11 cellular contexts compared by ENCODE assay signal in the genomic region with DNA sequence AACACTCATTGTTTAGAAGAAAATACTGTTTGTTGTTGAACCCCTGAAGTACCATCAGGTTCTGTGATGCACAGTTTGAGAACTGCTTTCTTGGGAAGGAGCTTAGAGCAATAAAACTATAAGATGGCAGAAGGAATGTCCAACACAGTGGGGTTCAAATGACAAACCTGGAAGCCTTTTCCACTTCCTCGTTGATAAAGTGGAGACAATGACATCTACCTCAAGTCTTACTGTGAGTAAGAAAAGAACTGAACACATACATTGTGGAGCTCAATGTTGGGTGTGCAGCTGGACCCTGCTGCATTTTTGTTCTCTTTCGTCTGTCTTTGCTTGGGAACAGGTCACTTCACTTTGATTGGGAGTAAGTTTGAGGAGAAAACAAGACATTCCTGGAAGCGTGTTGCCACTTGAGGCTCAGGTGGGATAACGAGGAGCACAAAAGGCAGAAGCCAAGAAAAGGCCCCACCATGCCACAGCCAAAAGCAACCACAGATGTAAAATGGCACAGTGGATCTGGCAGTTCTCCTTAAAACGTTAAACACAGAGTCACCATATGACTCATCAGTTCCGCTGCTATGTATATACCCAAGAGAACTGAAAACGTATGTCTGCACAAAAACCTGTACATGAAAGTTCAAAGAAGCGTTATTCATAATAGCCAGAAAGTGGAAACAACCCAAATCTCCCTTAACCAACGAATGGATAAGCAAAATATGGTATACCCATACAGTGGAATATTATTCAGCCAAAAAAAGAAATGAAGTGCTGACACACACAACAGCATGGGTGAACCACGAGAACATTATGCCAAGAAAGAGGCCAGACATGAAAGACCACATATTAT. TPM values are rescaled to one million over a fixed set of nuclear protein-coding genes. Genes with fewer than 3 reads are reported as not detected.
DNase-seq lines count a peak whose midpoint lies in the region; ATAC-seq and TF ChIP-seq lines count a peak whose summit lies in the region.
"Had no signal": no experiment of that assay in that cellular context is flagged by ENCODE, and none has a peak within 500 bp of the region (broad histone marks: within the 10 kb centered on the region; RNA-seq: fewer than 3 reads in every experiment).

No MANE protein-coding gene starts in this region.

- no TSS peak for BruUV-seq in MCF 10A (replicated peaks; lab: Mats Ljungman, UMichigan)
- BruUV-seq in mammary epithelial cell (replicated peaks; lab: Mats Ljungman, UMichigan): no TSS peak

- peak overlapping the region; percentile 23 for H3K27ac Mint-ChIP-seq in MCF 10A (ENCODE audit: low read depth, unreplicated experiment)
- peak overlapping the region; percentile 85 for H3K27ac Mint-ChIP-seq in T-helper 2 cell treated with Interferon-gamma antibody and Interleukin-4, amounts not matched to agents 5 μg/mL and 100 μg/mL, for 36 hours
- H3K27ac Mint-ChIP-seq in osteocyte (ENCODE audit: unreplicated experiment): no peak overlapping the region
- H3K27ac Mint-ChIP-seq: activated B cell treated with CpG ODN at 0.5 μM for 24 hours, memory B cell had no signal

- H3K79me2 ChIP-seq in mammary epithelial cell (ENCODE audit: insufficient read depth, low read length): no peaks in the 10 kb centered on the region

- H3K4me1 Mint-ChIP-seq in MCF 10A (ENCODE audit: insufficient read depth, unreplicated experiment) (peaks cover under 1% of the 10 kb centered on the region), osteocyte (ENCODE audit: unreplicated experiment) (peaks cover 11% of the 10 kb centered on the region)
- H3K4me1 Mint-ChIP-seq in T-helper 2 cell treated with Interferon-gamma antibody and Interleukin-4, amounts not matched to agents 5 μg/mL and 100 μg/mL, for 36 hours (ENCODE audit: low read depth): peaks cover 47% of the 10 kb centered on the region

- H3K4me3 ChIP-seq in mammary epithelial cell (replicated peaks in 1 of 3; ENCODE audit: insufficient read depth in 1 of 3, low read depth in 2 of 3, low read length in 3 of 3) (no peak overlapping the region), thyroid gland (replicated peaks in 1 of 3) (no peak overlapping the region)
- H3K4me3 ChIP-seq: thoracic aorta had no signal

- H4K20me1 ChIP-seq in mammary epithelial cell (ENCODE audit: insufficient read depth, low read length): no peaks in the 10 kb centered on the region

- no peak for TF ChIP-seq POLR2A in thyroid gland (IDR thresholded peaks at IDR 0.05)

- in situ Hi-C loops in mammary epithelial cell (cut with MboI; ENCODE audit: low sequenced_read_pairs in 2 of 2): no loop called here

- H3K36me3 ChIP-seq in mammary epithelial cell (ENCODE audit: insufficient read depth, low read length) (no peaks in the 10 kb centered on the region), thyroid gland (no peaks in the 10 kb centered on the region)
- H3K36me3 ChIP-seq: thoracic aorta had no signal

- intact Hi-C loops in MCF 10A (cut with micrococcal nuclease) (no loop called here), mammary epithelial cell (cut with micrococcal nuclease) (no loop called here), thyroid gland (cut with DNase I) (no loop called here)

- 66% methylated on average over 10 of the region's 10 CpGs for WGBS in mammary epithelial cell (ENCODE audit: low coverage, missing lambda C conversion rate)
- WGBS in thyroid gland, 2 donors: 76 to 80% methylated on average over 10 of the region's 10 CpGs

- H3K9me3 Mint-ChIP-seq in MCF 10A (ENCODE audit: unreplicated experiment) (no peaks in the 10 kb centered on the region), osteocyte (ENCODE audit: unreplicated experiment) (no peaks in the 10 kb centered on the region)
- H3K9me3 Mint-ChIP-seq in T-helper 2 cell treated with Interferon-gamma antibody and Interleukin-4, amounts not matched to agents 5 μg/mL and 100 μg/mL, for 36 hours: peaks cover 7% of the 10 kb centered on the region
- H3K9me3 Mint-ChIP-seq: activated B cell treated with CpG ODN at 0.5 μM for 24 hours, memory B cell had no signal

- H3K27me3 ChIP-seq in mammary epithelial cell (ENCODE audit: insufficient read depth, low read length): no peaks in the 10 kb centered on the region
- H3K27me3 ChIP-seq in thyroid gland: no peaks in the 10 kb centered on the region

- no peak overlapping the region for H2AFZ ChIP-seq in mammary epithelial cell (ENCODE audit: low read depth, low read length)

- DNase-seq in MCF 10A (ENCODE audit: unreplicated experiment): peak; percentile 60
- DNase-seq in mammary epithelial cell: no peak
- DNase-seq in T-helper 2 cell treated with Interferon-gamma antibody and Interleukin-4, amounts not matched to agents 5 μg/mL and 100 μg/mL, for 36 hours (ENCODE audit: low spot score): peak; percentile 61
- no peak for DNase-seq in stimulated activated naive CD8-positive, alpha-beta T cell treated with anti-CD3 and anti-CD28 coated beads, Interleukin-15, Interleukin-2, amounts not matched to agents 100 U/mL and 50 U/mL, for 24 hours
- DNase-seq in C1 segment of cervical spinal cord (lab: John Stamatoyannopoulos, UW): no peak
- DNase-seq in osteocyte (ENCODE audit: extremely low spot score, unreplicated experiment): no peak
- no peak for DNase-seq in thyroid gland
- DNase-seq: activated B cell treated with CpG ODN at 0.5 μM for 24 hours had no signal

- H3K4me1 ChIP-seq in mammary epithelial cell (ENCODE audit: insufficient read depth, low read length): no peaks in the 10 kb centered on the region
- H3K4me1 ChIP-seq in thyroid gland: no peaks in the 10 kb centered on the region

- H3K36me3 Mint-ChIP-seq in MCF 10A (ENCODE audit: insufficient read depth, unreplicated experiment) (no peaks in the 10 kb centered on the region), osteocyte (ENCODE audit: unreplicated experiment) (no peaks in the 10 kb centered on the region)
- H3K36me3 Mint-ChIP-seq in T-helper 2 cell treated with Interferon-gamma antibody and Interleukin-4, amounts not matched to agents 5 μg/mL and 100 μg/mL, for 36 hours (ENCODE audit: low read depth): peaks cover 36% of the 10 kb centered on the region
- H3K36me3 Mint-ChIP-seq: memory B cell had no signal

- H3K27ac ChIP-seq in mammary epithelial cell (ENCODE audit: insufficient read depth, low read depth, low read length): no peak overlapping the region
- no peak overlapping the region for H3K27ac ChIP-seq in thyroid gland
- H3K27ac ChIP-seq: thoracic aorta had no signal

- ATAC-seq in HG03064 (IDR thresholded peaks at IDR 0.05; ENCODE audit: low read depth, unreplicated experiment): peak; percentile 68
- peak; percentile 79 for ATAC-seq in stimulated activated naive CD8-positive, alpha-beta T cell treated with anti-CD3 and anti-CD28 coated beads, Interleukin-15, Interleukin-2, amounts not matched to agents 100 U/mL and 50 U/mL, for 24 hours

- H3K9me3 ChIP-seq in mammary epithelial cell (replicated peaks; ENCODE audit: insufficient read depth, low read length) (no peaks in the 10 kb centered on the region), thyroid gland (no peaks in the 10 kb centered on the region)
- H3K9me3 ChIP-seq: thoracic aorta had no signal

- H3K27me3 Mint-ChIP-seq in MCF 10A (ENCODE audit: insufficient read depth, unreplicated experiment) (no peaks in the 10 kb centered on the region), osteocyte (ENCODE audit: unreplicated experiment) (peaks cover 5% of the 10 kb centered on the region)
- no peaks in the 10 kb centered on the region for H3K27me3 Mint-ChIP-seq in T-helper 2 cell treated with Interferon-gamma antibody and Interleukin-4, amounts not matched to agents 5 μg/mL and 100 μg/mL, for 36 hours (ENCODE audit: low read depth)
- H3K27me3 Mint-ChIP-seq: activated B cell treated with CpG ODN at 0.5 μM for 24 hours, memory B cell had no signal

- H3K9ac ChIP-seq in mammary epithelial cell (ENCODE audit: insufficient read depth, low read length): no peak overlapping the region

- no peak overlapping the region for H3K4me2 ChIP-seq in mammary epithelial cell (ENCODE audit: insufficient read depth, low read depth, low read length)

- POLR2A ChIA-PET in MCF 10A (lab: Yijun Ruan, JAX): no interaction called here

- no peak overlapping the region for H3K4me3 Mint-ChIP-seq in MCF 10A (ENCODE audit: unreplicated experiment)
- peak overlapping the region; percentile 67 for H3K4me3 Mint-ChIP-seq in T-helper 2 cell treated with Interferon-gamma antibody and Interleukin-4, amounts not matched to agents 5 μg/mL and 100 μg/mL, for 36 hours
- H3K4me3 Mint-ChIP-seq in osteocyte (ENCODE audit: unreplicated experiment): no peak overlapping the region
- H3K4me3 Mint-ChIP-seq: activated B cell treated with CpG ODN at 0.5 μM for 24 hours, memory B cell had no signal

- no peak for TF ChIP-seq CTCF in MCF 10A (IDR thresholded peaks at IDR 0.05; ENCODE audit: unreplicated experiment)
- TF ChIP-seq CTCF in mammary epithelial cell (conservative IDR thresholded peaks at IDR 0.05 in 1 of 2, IDR thresholded peaks at IDR 0.05 in 1 of 2; ENCODE audit: extremely low read depth in 1 of 2, insufficient read depth in 1 of 2, low read depth in 1 of 2, low read length in 2 of 2): no peak
- no peak for TF ChIP-seq CTCF in osteocyte (IDR thresholded peaks at IDR 0.05)
- TF ChIP-seq CTCF in thyroid gland (IDR thresholded peaks at IDR 0.05): no peak

- CTCF ChIA-PET in MCF 10A (lab: Yijun Ruan, JAX) (interaction anchor here (1.9 kb wide), 1 partner anchor 53 kb away, joined by 4 read pairs; no protein-coding TSS in a partner anchor), mammary epithelial cell (lab: Charles Lee; ENCODE audit: low non-redundant PET) (no interaction called here)

- dilution Hi-C loops in mammary epithelial cell (cut with HindIII; ENCODE audit: low sequenced_read_pairs): loop anchor here (5.0 kb wide), 1 partner anchor 70 kb away; no protein-coding TSS in a partner anchor

RNA-seq across cellular contexts. Expression of gene SUB1, which starts 42.9 kb away (rescaled TPM):
- 269 and 302 TPM in 2 replicates for total RNA-seq in MCF 10A (2022)
- total RNA-seq in mammary epithelial cell: 100 to 1,000 TPM; 109 to 231 TPM
- polyA plus RNA-seq in mammary epithelial cell: 66.8 TPM
- 10.7 TPM for polyA minus RNA-seq in mammary epithelial cell
- total RNA-seq in osteocyte: 191 and 202 TPM in 2 replicates
- 100 to 1,000 TPM in 2 of 4 donors, 10 to 100 TPM in 2; 62.7 to 217 (median 113) TPM for total RNA-seq in thyroid gland

Comparison
In these comparisons a context has a peak if more than half of its experiments do, and no peak if none do; other contexts are left out.
1. DNase-seq: peak in MCF 10A (single experiment) and T-helper 2 cell treated with Interferon-gamma antibody and Interleukin-4, amounts not matched to agents 5 μg/mL and 100 μg/mL, for 36 hours (single experiment); none in mammary epithelial cell (single experiment), stimulated activated naive CD8-positive, alpha-beta T cell treated with anti-CD3 and anti-CD28 coated beads, Interleukin-15, Interleukin-2, amounts not matched to agents 100 U/mL and 50 U/mL, for 24 hours (single experiment), C1 segment of cervical spinal cord (0 of 14), osteocyte (single experiment) and thyroid gland (0 of 2).